Comparison of ENCODE assay signal across 18 cellular contexts in genomic region chr20:57783196-57783595, GRCh38.
DNase-seq lines count a peak whose midpoint lies in the region; FAIRE-seq and TF ChIP-seq lines count a peak whose summit lies in the region.
"Had no signal": no experiment of that assay in that cellular context is flagged by ENCODE, and none has a peak within 500 bp of the region (broad histone marks: within the 10 kb centered on the region; RNA-seq: fewer than 3 reads in every experiment).

No MANE protein-coding gene starts in this region.

- no peak overlapping the region for H3K4me3 Mint-ChIP-seq in H9
- no peak overlapping the region for H3K4me3 Mint-ChIP-seq in endodermal cell
- H3K4me3 Mint-ChIP-seq: GM23338 had no signal

- no peaks in the 10 kb centered on the region for H3K9me3 ChIP-seq in BLaER1 treated with 17β-estradiol and CSF1 and Interleukin-3, amounts not matched to agents 10 nM and 100 nM (replicated peaks in 1 of 11)
- H3K9me3 ChIP-seq in H9 (ENCODE audit: control insufficient read depth, low read depth, low read length) (no peaks in the 10 kb centered on the region), endodermal cell (ENCODE audit: control insufficient read depth, low read length) (no peaks in the 10 kb centered on the region)
- H3K9me3 ChIP-seq: Peyer's patch had no signal

- H3T11ph ChIP-seq in H9 (ENCODE audit: low read length), result no peak overlapping the region

- 0 out of 22 replicates have a peak, but pooled peaks cover 0 to 8% (median 0%) of the 10 kb centered on the region in 11 experiments for H3K27me3 ChIP-seq in BLaER1 treated with 17β-estradiol and CSF1 and Interleukin-3, amounts not matched to agents 10 nM and 100 nM
- H3K27me3 ChIP-seq in H9 (ENCODE audit: insufficient read depth, low read length), result no peaks in the 10 kb centered on the region
- H3K27me3 ChIP-seq in endodermal cell (ENCODE audit: control insufficient read depth, insufficient read depth, low read length, poor library complexity, severe bottlenecking), result no peaks in the 10 kb centered on the region
- H3K27me3 ChIP-seq: Peyer's patch had no signal

- H3K27me3 Mint-ChIP-seq in H9 (ENCODE audit: low read depth) (peaks cover 4% of the 10 kb centered on the region), endodermal cell (ENCODE audit: insufficient read depth) (no peaks in the 10 kb centered on the region)

- H3K23me2 ChIP-seq in H9 (ENCODE audit: insufficient read length, low read depth, low read length, poor library complexity, severe bottlenecking), result no peaks in the 10 kb centered on the region

- FAIRE-seq in D721Med (lab: Jason Lieb, UNC), result no peak
- FAIRE-seq: G401.6 had no signal

- no peak overlapping the region for H3K18ac ChIP-seq in H9 (ENCODE audit: insufficient read length, low read depth, low read length)

- H4K8ac ChIP-seq in H9 (replicated peaks; ENCODE audit: insufficient read length, low read depth, low read length), result no peak overlapping the region

- peaks cover 11 to 46% (median 36%) of the 10 kb centered on the region in 10 experiments; a peak in 18 of 20 replicates for H3K4me1 ChIP-seq in BLaER1 treated with 17β-estradiol and CSF1 and Interleukin-3, amounts not matched to agents 10 nM and 100 nM
- no peaks in the 10 kb centered on the region for H3K4me1 ChIP-seq in H9 (ENCODE audit: insufficient read depth, low read length)
- H3K4me1 ChIP-seq in endodermal cell (ENCODE audit: control insufficient read depth, insufficient read depth, low read length), result peaks cover 17% of the 10 kb centered on the region
- H3K4me1 ChIP-seq: Peyer's patch had no signal

- H4K5ac ChIP-seq in H9 (ENCODE audit: insufficient read length, low read depth, low read length), result no peak overlapping the region

- H3K9ac ChIP-seq in BLaER1 treated with 17β-estradiol and CSF1 and Interleukin-3, amounts not matched to agents 10 nM and 100 nM, result peak overlapping the region in 4 of 11 experiments; percentile 25 to 64 (median 48); a peak in 6 of 22 replicates
- H3K9ac ChIP-seq in H9 (ENCODE audit: extremely low read depth, insufficient read length, low read length) (no peak overlapping the region), endodermal cell (ENCODE audit: extremely low read depth, low read length, poor library complexity, severe bottlenecking) (no peak overlapping the region)

- TF ChIP-seq CTCF in H9 (conservative IDR thresholded peaks at IDR 0.05), result no peak
- TF ChIP-seq CTCF in endodermal cell (conservative IDR thresholded peaks at IDR 0.05), result no peak
- no peak for TF ChIP-seq CTCF in D721Med (IDR thresholded peaks at IDR 0.05; ENCODE audit: insufficient read depth, missing control alignments)

- no peaks in the 10 kb centered on the region for H3K36me3 ChIP-seq in BLaER1 treated with 17β-estradiol and CSF1 and Interleukin-3, amounts not matched to agents 10 nM and 100 nM
- no peaks in the 10 kb centered on the region for H3K36me3 ChIP-seq in endodermal cell (ENCODE audit: control insufficient read depth, insufficient read depth, low read length)
- H3K36me3 ChIP-seq: Peyer's patch had no signal

- no peaks in the 10 kb centered on the region for H3K36me3 Mint-ChIP-seq in H9 (ENCODE audit: insufficient read depth in 1 of 3, low read depth in 3 of 3)
- no peaks in the 10 kb centered on the region for H3K36me3 Mint-ChIP-seq in endodermal cell (ENCODE audit: low read depth)

- no peak overlapping the region for H2BK15ac ChIP-seq in H9 (ENCODE audit: low read depth, low read length)

- H3K79me2 ChIP-seq in H9 (ENCODE audit: insufficient read depth, low read length), result no peaks in the 10 kb centered on the region

- peak overlapping the region in 10 of 11 experiments; percentile 8 to 87 (median 80); a peak in 19 of 22 replicates for H3K4me2 ChIP-seq in BLaER1 treated with 17β-estradiol and CSF1 and Interleukin-3, amounts not matched to agents 10 nM and 100 nM
- no peak overlapping the region for H3K4me2 ChIP-seq in H9 (ENCODE audit: insufficient read depth, insufficient read length, low read length)
- H3K4me2 ChIP-seq: GM23338 had no signal

- no peaks in the 10 kb centered on the region for H3K79me1 ChIP-seq in H9 (ENCODE audit: insufficient read depth, low read depth, low read length, poor library complexity, severe bottlenecking)

- WGBS in H9 (ENCODE audit: extremely low coverage, insufficient read length, low lambda C conversion rate), result no CpG with 5 or more reads among the region's 4 CpGs
- WGBS in endodermal cell (ENCODE audit: insufficient coverage in 1 of 2, insufficient read length in 1 of 2), 2 experiments, result 96 to 100% methylated on average over 1 to 4 of the region's 4 CpGs

- no peak overlapping the region for H2BK12ac ChIP-seq in H9 (ENCODE audit: insufficient read length, low read depth, low read length)

- H3K27ac Mint-ChIP-seq in H9 (no peak overlapping the region), endodermal cell (no peak overlapping the region)
- H3K27ac Mint-ChIP-seq: GM23338 had no signal

- no peak overlapping the region for H2BK20ac ChIP-seq in H9 (ENCODE audit: low read depth, low read length, poor library complexity, severe bottlenecking)

- no peak overlapping the region for H2AK5ac ChIP-seq in H9 (ENCODE audit: insufficient read length, low read length)

- no peak overlapping the region for H2BK120ac ChIP-seq in H9 (ENCODE audit: low read depth, low read length, poor library complexity, severe bottlenecking)

- H3K27ac ChIP-seq in BLaER1 treated with 17β-estradiol and CSF1 and Interleukin-3, amounts not matched to agents 10 nM and 100 nM, result peak overlapping the region in 4 of 11 experiments; percentile 30 to 66 (median 52); a peak in 6 of 22 replicates
- no peak overlapping the region for H3K27ac ChIP-seq in H9 (ENCODE audit: insufficient read length, low read depth, low read length)
- no peak overlapping the region for H3K27ac ChIP-seq in endodermal cell (ENCODE audit: low read depth, low read length)
- H3K27ac ChIP-seq: Peyer's patch had no signal

- H3K4me3 ChIP-seq in BLaER1 treated with 17β-estradiol and CSF1 and Interleukin-3, amounts not matched to agents 10 nM and 100 nM, result no peak overlapping the region
- H3K4me3 ChIP-seq in endodermal cell (ENCODE audit: low read length), result no peak overlapping the region
- H3K4me3 ChIP-seq: GM23338, Peyer's patch had no signal

- no peaks in the 10 kb centered on the region for H4K20me1 ChIP-seq in BLaER1 treated with 17β-estradiol and CSF1 and Interleukin-3, amounts not matched to agents 10 nM and 100 nM
- H4K20me1 ChIP-seq in H9 (ENCODE audit: control insufficient read depth, insufficient read depth, insufficient read length), result no peaks in the 10 kb centered on the region

- no peak overlapping the region for H3K4ac ChIP-seq in H9 (ENCODE audit: low read depth, low read length)

- no peak overlapping the region for H3K23ac ChIP-seq in H9 (ENCODE audit: insufficient read length, low read depth, low read length)

- H2AFZ ChIP-seq in H9 (ENCODE audit: low read length), result no peak overlapping the region
- H2AFZ ChIP-seq: GM23338 had no signal

- H2BK5ac ChIP-seq in H9 (ENCODE audit: insufficient read length, low read length), result no peak overlapping the region

- H4K91ac ChIP-seq in H9 (ENCODE audit: insufficient read length, low read depth, low read length), result no peak overlapping the region

- no peak overlapping the region for H3K56ac ChIP-seq in H9 (ENCODE audit: insufficient read length, low read depth, low read length)

- intact Hi-C loops in posterior vena cava (cut with DNase I), result no loop called here

- H3K14ac ChIP-seq in H9 (ENCODE audit: insufficient read depth, low read length), result no peak overlapping the region

- H3K4me1 Mint-ChIP-seq in H9, result peaks cover 13 to 16% of the 10 kb centered on the region in 2 experiments
- peaks cover 33% of the 10 kb centered on the region for H3K4me1 Mint-ChIP-seq in endodermal cell

- peak; percentile 22 for DNase-seq in H9
- DNase-seq in endodermal cell, result peak; percentile 41
- DNase-seq in posterior vena cava (ENCODE audit: low spot score), result peak; percentile 42
- DNase-seq in amniotic stem cell (lab: John Stamatoyannopoulos, UW), result no peak
- no peak for DNase-seq in DMS 273 treated with DMSO at 0.1 percent for 48 hours (lab: John Stamatoyannopoulos, UW)
- no peak for DNase-seq in D721Med (ENCODE audit: insufficient read length, low spot score)
- DNase-seq: ACHN; KG1; NCI-H1417; NCI-H187; NCI-H2107; NCI-H510A; NCI-H748 treated with DMSO at 0.1 percent for 48 hours; NK-92 treated with Interleukin-12 subunit alpha and Interleukin-12 subunit beta, amount 100 ng/mL, for 24 hours; Peyer's patch had no signal

- no peaks in the 10 kb centered on the region for H3K9me3 Mint-ChIP-seq in H9
- H3K9me3 Mint-ChIP-seq in endodermal cell, result no peaks in the 10 kb centered on the region
- H3K9me3 Mint-ChIP-seq: GM23338 had no signal

Comparison
In these comparisons a context has a peak if more than half of its experiments do, and no peak if none do; other contexts are left out.
1. DNase-seq: peak in H9 (single experiment), endodermal cell (single experiment) and posterior vena cava (single experiment); none in amniotic stem cell (single experiment), DMS 273 treated with DMSO at 0.1 percent for 48 hours (single experiment) and D721Med (single experiment).